In the genomic region with DNA sequence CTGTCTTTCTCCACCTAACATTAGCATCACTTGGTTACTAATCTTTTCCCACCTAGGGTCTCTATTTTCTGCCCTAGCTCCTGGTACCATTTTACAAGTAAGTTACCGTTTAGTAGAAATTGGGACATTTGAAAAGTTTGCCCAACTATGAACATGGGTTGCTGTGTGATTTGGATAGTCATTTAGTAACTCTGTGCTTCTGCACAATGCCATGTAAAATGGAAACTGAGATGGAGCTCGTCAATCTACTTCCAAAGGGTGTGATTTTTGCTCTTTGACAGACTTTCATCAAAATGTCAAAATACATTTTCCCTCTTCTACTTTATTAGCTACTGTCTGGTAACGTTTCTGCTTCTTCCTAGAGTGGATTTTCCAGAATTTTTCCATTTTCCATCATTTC, we compare ENCODE assay signal across 1 cellular context.
TF ChIP-seq lines count a peak whose summit lies in the region.

No MANE protein-coding gene starts in this region.

TF ChIP-seq in IMR-90, 13 proteins besides CTCF, POLR2A, EP300 and RAD21 (continued from another document):
- no peak for TF ChIP-seq USF2 (IDR thresholded peaks at IDR 0.05; ENCODE audit: low read depth, low read length)
- no peak for TF ChIP-seq MAFK (IDR thresholded peaks at IDR 0.05; ENCODE audit: low read depth, low read length)
- TF ChIP-seq NFE2L2 (IDR thresholded peaks at IDR 0.05; ENCODE audit: low read depth, low read length) = no peak
- TF ChIP-seq RCOR1 (IDR thresholded peaks at IDR 0.05; ENCODE audit: insufficient replicate concordance, low read length) = no peak
- no peak for TF ChIP-seq MAZ (IDR thresholded peaks at IDR 0.05; ENCODE audit: borderline replicate concordance, low read depth, low read length)
- no peak for TF ChIP-seq BHLHE40 (IDR thresholded peaks at IDR 0.05; ENCODE audit: low read depth, low read length)
- no peak for TF ChIP-seq CEBPB (IDR thresholded peaks at IDR 0.05; ENCODE audit: low read depth, low read length)
- TF ChIP-seq MXI1 (IDR thresholded peaks at IDR 0.05; ENCODE audit: borderline replicate concordance, low read depth, low read length) = no peak
